In genomic region chr2:240387669-240388358, GRCh38 we compare ENCODE assay signal across 1 cellular context.
TF ChIP-seq lines count a peak whose summit lies in the region.

No MANE protein-coding gene starts in this region.

TF ChIP-seq in endothelial cell of umbilical vein, 7 proteins besides CTCF, POLR2A, EP300 and RAD21:
- no peak for TF ChIP-seq MYC (IDR thresholded peaks at IDR 0.05; ENCODE audit: low read depth, low read length)
- TF ChIP-seq FOS (IDR thresholded peaks at IDR 0.05; ENCODE audit: borderline replicate concordance, insufficient read depth, low read length): peak; percentile 54
- TF ChIP-seq MAX (IDR thresholded peaks at IDR 0.05; ENCODE audit: insufficient read depth, insufficient read length): no peak
- peak; percentile 53 for TF ChIP-seq JUN (IDR thresholded peaks at IDR 0.05; ENCODE audit: borderline replicate concordance, insufficient read depth, insufficient read length, low read depth)
- no peak for TF ChIP-seq EZH2 (IDR thresholded peaks at IDR 0.05; ENCODE audit: borderline replicate concordance, low read depth, low read length, severe bottlenecking)
- TF ChIP-seq POLR2AphosphoS5 (IDR thresholded peaks at IDR 0.05; ENCODE audit: insufficient read depth, low read depth, low read length): peak; percentile 24
- no peak for TF ChIP-seq GATA2 (IDR thresholded peaks at IDR 0.05; ENCODE audit: insufficient read depth, insufficient read length, low read depth, low read length)
